ENCODE assay signal across 1 cellular context in the genomic region with DNA sequence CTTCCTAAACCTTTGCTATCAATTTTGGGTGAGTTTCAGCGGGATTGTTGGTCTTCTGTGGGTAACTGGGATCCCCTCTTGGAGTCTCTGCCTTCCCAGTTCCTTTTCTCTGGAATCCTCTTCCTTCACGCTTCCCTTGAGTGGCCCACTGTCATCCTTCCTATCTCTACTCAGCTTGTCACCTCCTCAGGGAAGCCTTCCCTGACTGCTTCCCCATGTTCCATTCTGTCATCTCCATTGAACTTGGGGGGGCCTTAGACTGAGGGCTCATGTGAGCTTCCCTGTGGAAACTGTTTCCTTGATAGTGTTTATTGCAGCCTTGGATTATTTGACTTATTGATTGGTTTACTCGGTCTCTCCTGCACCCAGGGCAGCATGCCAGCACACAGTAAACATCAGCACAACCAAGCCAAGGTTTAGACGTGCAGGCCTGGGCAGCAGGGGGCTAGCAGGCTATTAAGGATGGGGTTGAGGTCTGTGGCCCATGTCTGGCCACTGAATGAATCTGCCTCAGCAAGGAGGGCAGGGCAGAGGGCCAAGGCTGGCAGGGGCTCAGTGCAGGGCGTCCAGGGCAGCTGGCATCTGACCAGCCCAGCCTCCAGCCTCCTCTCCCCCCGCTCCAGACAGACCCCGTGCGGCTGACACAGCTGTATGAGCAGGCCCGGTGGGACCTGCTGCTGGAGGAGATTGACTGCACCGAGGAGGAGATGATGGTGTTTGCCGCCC.
TF ChIP-seq lines count a peak whose summit lies in the region.

No MANE protein-coding gene starts in this region.

TF ChIP-seq in K562, 482 proteins besides CTCF, POLR2A, EP300 and RAD21:
- TF ChIP-seq SUPT5H (IDR thresholded peaks at IDR 0.05) (peak; percentile 18; the same call in 1 of the 2 replicates), ERF (CRISPR knock-in tag; IDR thresholded peaks at IDR 0.05) (no peak), SRSF1 (IDR thresholded peaks at IDR 0.05; ENCODE audit: low read depth, low read length) (no peak), THRAP3 (IDR thresholded peaks at IDR 0.05; ENCODE audit: borderline replicate concordance) (no peak), RBM25 (IDR thresholded peaks at IDR 0.05; ENCODE audit: low read depth, low read length, severe bottlenecking) (peak; percentile 74), POLR2B (IDR thresholded peaks at IDR 0.05; ENCODE audit: low read depth, partially characterized antibody) (peak; percentile 19), FOXJ3 (CRISPR knock-in tag; IDR thresholded peaks at IDR 0.05) (no peak), ZNF699 (CRISPR knock-in tag; IDR thresholded peaks at IDR 0.05; ENCODE audit: insufficient replicate concordance) (no peak), ZNF75A (CRISPR knock-in tag; IDR thresholded peaks at IDR 0.05) (no peak), ZBTB26 (CRISPR knock-in tag; IDR thresholded peaks at IDR 0.05) (no peak), KDM5B (IDR thresholded peaks at IDR 0.05; ENCODE audit: insufficient replicate concordance, low read depth, low read length) (no peak), KAT7 (CRISPR knock-in tag; IDR thresholded peaks at IDR 0.05; ENCODE audit: borderline replicate concordance) (no peak), ZNF436 (CRISPR knock-in tag; IDR thresholded peaks at IDR 0.05) (peak; percentile 60; the same call in 1 of the 2 replicates), ZFP36 (IDR thresholded peaks at IDR 0.05; ENCODE audit: low read depth, low read length, partially characterized antibody) (peak; percentile 97), RAD51 (IDR thresholded peaks at IDR 0.05; ENCODE audit: borderline replicate concordance, low read depth) (no peak), MTF1 (CRISPR knock-in tag; IDR thresholded peaks at IDR 0.05; ENCODE audit: borderline replicate concordance) (no peak), MYBL2 (IDR thresholded peaks at IDR 0.05; ENCODE audit: low read depth) (no peak), MYBL2 (CRISPR knock-in tag; IDR thresholded peaks at IDR 0.05; ENCODE audit: borderline replicate concordance) (no peak), PCBP1 (IDR thresholded peaks at IDR 0.05; ENCODE audit: low read depth, low read length, poor library complexity, severe bottlenecking) (no peak), CHD7 (IDR thresholded peaks at IDR 0.05; ENCODE audit: low read depth, low read length) (no peak), RFX5 (IDR thresholded peaks at IDR 0.05; ENCODE audit: low read depth, low read length) (no peak), MBD1 (CRISPR knock-in tag; IDR thresholded peaks at IDR 0.05) (no peak)
- TF ChIP-seq, protein P1, sequence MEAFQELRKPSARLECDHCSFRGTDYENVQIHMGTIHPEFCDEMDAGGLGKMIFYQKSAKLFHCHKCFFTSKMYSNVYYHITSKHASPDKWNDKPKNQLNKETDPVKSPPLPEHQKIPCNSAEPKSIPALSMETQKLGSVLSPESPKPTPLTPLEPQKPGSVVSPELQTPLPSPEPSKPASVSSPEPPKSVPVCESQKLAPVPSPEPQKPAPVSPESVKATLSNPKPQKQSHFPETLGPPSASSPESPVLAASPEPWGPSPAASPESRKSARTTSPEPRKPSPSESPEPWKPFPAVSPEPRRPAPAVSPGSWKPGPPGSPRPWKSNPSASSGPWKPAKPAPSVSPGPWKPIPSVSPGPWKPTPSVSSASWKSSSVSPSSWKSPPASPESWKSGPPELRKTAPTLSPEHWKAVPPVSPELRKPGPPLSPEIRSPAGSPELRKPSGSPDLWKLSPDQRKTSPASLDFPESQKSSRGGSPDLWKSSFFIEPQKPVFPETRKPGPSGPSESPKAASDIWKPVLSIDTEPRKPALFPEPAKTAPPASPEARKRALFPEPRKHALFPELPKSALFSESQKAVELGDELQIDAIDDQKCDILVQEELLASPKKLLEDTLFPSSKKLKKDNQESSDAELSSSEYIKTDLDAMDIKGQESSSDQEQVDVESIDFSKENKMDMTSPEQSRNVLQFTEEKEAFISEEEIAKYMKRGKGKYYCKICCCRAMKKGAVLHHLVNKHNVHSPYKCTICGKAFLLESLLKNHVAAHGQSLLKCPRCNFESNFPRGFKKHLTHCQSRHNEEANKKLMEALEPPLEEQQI (IDR thresholded peaks at IDR 0.05): no peak
- TF ChIP-seq, protein P2, sequence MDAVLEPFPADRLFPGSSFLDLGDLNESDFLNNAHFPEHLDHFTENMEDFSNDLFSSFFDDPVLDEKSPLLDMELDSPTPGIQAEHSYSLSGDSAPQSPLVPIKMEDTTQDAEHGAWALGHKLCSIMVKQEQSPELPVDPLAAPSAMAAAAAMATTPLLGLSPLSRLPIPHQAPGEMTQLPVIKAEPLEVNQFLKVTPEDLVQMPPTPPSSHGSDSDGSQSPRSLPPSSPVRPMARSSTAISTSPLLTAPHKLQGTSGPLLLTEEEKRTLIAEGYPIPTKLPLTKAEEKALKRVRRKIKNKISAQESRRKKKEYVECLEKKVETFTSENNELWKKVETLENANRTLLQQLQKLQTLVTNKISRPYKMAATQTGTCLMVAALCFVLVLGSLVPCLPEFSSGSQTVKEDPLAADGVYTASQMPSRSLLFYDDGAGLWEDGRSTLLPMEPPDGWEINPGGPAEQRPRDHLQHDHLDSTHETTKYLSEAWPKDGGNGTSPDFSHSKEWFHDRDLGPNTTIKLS (IDR thresholded peaks at IDR 0.05; ENCODE audit: borderline replicate concordance, low read depth): no peak
- TF ChIP-seq, protein P3, sequence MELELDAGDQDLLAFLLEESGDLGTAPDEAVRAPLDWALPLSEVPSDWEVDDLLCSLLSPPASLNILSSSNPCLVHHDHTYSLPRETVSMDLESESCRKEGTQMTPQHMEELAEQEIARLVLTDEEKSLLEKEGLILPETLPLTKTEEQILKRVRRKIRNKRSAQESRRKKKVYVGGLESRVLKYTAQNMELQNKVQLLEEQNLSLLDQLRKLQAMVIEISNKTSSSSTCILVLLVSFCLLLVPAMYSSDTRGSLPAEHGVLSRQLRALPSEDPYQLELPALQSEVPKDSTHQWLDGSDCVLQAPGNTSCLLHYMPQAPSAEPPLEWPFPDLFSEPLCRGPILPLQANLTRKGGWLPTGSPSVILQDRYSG (tag; conservative IDR thresholded peaks at IDR 0.05; ENCODE audit: low read depth): no peak
